8 cellular contexts compared by ENCODE assay signal in genomic region chr1:58546520-58547308, GRCh38. TPM values are rescaled to one million over a fixed set of nuclear protein-coding genes. Genes with fewer than 3 reads are reported as not detected.
DNase-seq lines count a peak whose midpoint lies in the region; TF ChIP-seq lines count a peak whose summit lies in the region.

Gene OMA1 (minus strand): TSS chr1:58546726. CDS start chr1:58539294, 7,432 bp downstream.

- peak; percentile 96 for DNase-seq in ELR (ENCODE audit: low read depth)
- peak; percentile 98 for DNase-seq in H4 (ENCODE audit: low spot score)
- peak; percentile 97 for DNase-seq in LoVo (ENCODE audit: low spot score)
- peak; percentile 97 for DNase-seq in activated effector memory CD4-positive, alpha-beta T cell treated with Interleukin-2 at 50 U/mL for 16 hours
- peak; percentile 98 for DNase-seq in fibroblast of pulmonary artery (ENCODE audit: low read depth)
- DNase-seq in nephron progenitor cell, result peak; percentile 97
- DNase-seq in stomach, result peak; percentile 98

- no peaks in the 10 kb centered on the region for H3K9me3 Mint-ChIP-seq in nephron progenitor cell

- no peak for TF ChIP-seq EP300 in stomach (IDR thresholded peaks at IDR 0.05)

- peak within 1 kb of the TSS; percentile 98 for H3K27ac Mint-ChIP-seq in nephron progenitor cell

- H3K4me3 ChIP-seq in fibroblast of pulmonary artery (replicated peaks; ENCODE audit: low read depth, low read length) (peak within 1 kb of the TSS; percentile 81), stomach (peak within 1 kb of the TSS; percentile 46 to 89 (median 64))

- no peaks in the 10 kb centered on the region for H3K36me3 ChIP-seq in stomach

- peak within 1 kb of the TSS; percentile 99 to 100 (median 99) for H3K27ac ChIP-seq in stomach

- WGBS in stomach, 5 donors, result 1 to 2% (median 1%) methylated on average over 20 to 46 of the region's 46 CpGs

- no peaks in the 10 kb centered on the region for H3K27me3 ChIP-seq in stomach

- no peaks in the 10 kb centered on the region for H3K9me3 ChIP-seq in stomach

- TF ChIP-seq CTCF in fibroblast of pulmonary artery (IDR thresholded peaks at IDR 0.05; ENCODE audit: low read length, missing control alignments), result peak; percentile 96
- TF ChIP-seq CTCF in nephron progenitor cell (IDR thresholded peaks at IDR 0.05), result peak; percentile 89
- TF ChIP-seq CTCF in stomach (IDR thresholded peaks at IDR 0.05), result peak in 5 of 7 experiments; percentile 90 to 99 (median 95)

- peaks cover 24% of the 10 kb centered on the region for H3K27me3 Mint-ChIP-seq in nephron progenitor cell (ENCODE audit: low read depth, poor library complexity)

- H3K4me1 ChIP-seq in stomach, result peaks cover 0 to 20% (median 10%) of the 10 kb centered on the region in 4 donors

- peak within 1 kb of the TSS; percentile 93 for H3K4me3 Mint-ChIP-seq in nephron progenitor cell

- intact Hi-C loops in stomach (cut with DNase I; ENCODE audit: low total_unique reads), result no loop called here

- TF ChIP-seq POLR2A in Raji (IDR thresholded peaks at IDR 0.05; ENCODE audit: insufficient read depth, low read depth, low read length) (peak; percentile 83), stomach (IDR thresholded peaks at IDR 0.05) (peak in 2 of 4 donors; percentile 57 to 74)

- H3K4me1 Mint-ChIP-seq in nephron progenitor cell, result peaks cover 36% of the 10 kb centered on the region

- H3K36me3 Mint-ChIP-seq in nephron progenitor cell (ENCODE audit: low read depth), result no peaks in the 10 kb centered on the region

RNA-seq across cellular contexts. Expression of gene OMA1, which starts in this region (rescaled TPM):
- total RNA-seq in H4 (2014; rRNA removed; shearing (Covaris generic)), result 29.0 and 34.8 TPM in 2 replicates
- total RNA-seq in stomach, result 10 to 100 TPM in 4 of 5 donors, 1 to 10 TPM in 1; 5.8 to 55.8 (median 30.4) TPM
- 10 to 100 TPM in 2 of 3 donors, 1 to 10 TPM in 1; 8.9 to 16.4 (median 11.1) TPM for polyA plus RNA-seq in stomach

Comparison
In these comparisons a context has a peak if more than half of its experiments do, and no peak if none do; other contexts are left out.
1. Peak in every context shown above with its lines: DNase-seq, H3K4me3 ChIP-seq and H3K27ac ChIP-seq.